In the genomic region with DNA sequence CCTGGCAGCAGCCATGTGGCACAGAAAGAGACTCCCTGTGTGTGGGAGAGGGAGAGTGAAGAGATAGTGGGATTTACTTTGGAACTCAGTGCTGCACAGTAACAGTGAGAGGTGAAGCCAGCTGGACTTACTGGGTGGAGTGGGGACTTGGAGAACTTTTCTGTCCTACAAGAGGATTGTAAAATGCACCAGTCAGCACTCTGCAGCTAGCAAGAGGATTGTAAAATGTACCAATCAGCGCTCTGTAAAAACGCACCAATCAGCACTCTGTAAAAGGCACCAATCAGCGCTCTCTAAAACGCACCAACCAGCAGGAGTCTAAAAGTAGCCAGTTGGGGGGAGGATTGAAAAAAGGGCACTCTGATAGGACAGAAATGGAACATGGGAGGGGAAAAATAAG, we compare ENCODE assay signal across 30 cellular contexts.
"Had no signal": no experiment of that assay in that cellular context is flagged by ENCODE, and none has a peak within 500 bp of the region (broad histone marks: within the 10 kb centered on the region; RNA-seq: fewer than 3 reads in every experiment).

No MANE protein-coding gene starts in this region.

- H3K27ac Mint-ChIP-seq: mesothelial cell of epicardium; naive B cell; natural killer cell; nephron progenitor cell; neural progenitor cell; progenitor cell of endocrine pancreas; stimulated activated effector memory CD8-positive, alpha-beta T cell treated with anti-CD3 and anti-CD28 coated beads, Interleukin-12 subunit alpha, Interleukin-12 subunit beta, amount 100 ng/mL, for 72 hours; stimulated activated naive CD8-positive, alpha-beta T cell treated with anti-CD3 and anti-CD28 coated beads, Interleukin-15, Interleukin-2, amounts not matched to agents 100 ng/mL and 50 ng/mL, for 24 hours had no signal

- H3K36me3 ChIP-seq: left lung, lower lobe of right lung, neural progenitor cell, neutrophil, ovary, right atrium auricular region, spleen, suprapubic skin, thoracic aorta, tibial artery, upper lobe of right lung had no signal

- FAIRE-seq: keratinocyte, small intestine, urothelium cell line had no signal

- H3K36me3 Mint-ChIP-seq: naive B cell; natural killer cell; neural progenitor cell; stimulated activated effector memory CD8-positive, alpha-beta T cell treated with anti-CD3 and anti-CD28 coated beads, Interleukin-12 subunit alpha, Interleukin-12 subunit beta, amount 100 ng/mL, for 72 hours had no signal

- H3K4me2 ChIP-seq: neural progenitor cell had no signal

- H3K4me3 Mint-ChIP-seq: mesothelial cell of epicardium; naive B cell; natural killer cell; nephron progenitor cell; neural progenitor cell; stimulated activated effector memory CD8-positive, alpha-beta T cell treated with anti-CD3 and anti-CD28 coated beads, Interleukin-12 subunit alpha, Interleukin-12 subunit beta, amount 100 ng/mL, for 72 hours; stimulated activated naive CD8-positive, alpha-beta T cell treated with anti-CD3 and anti-CD28 coated beads, Interleukin-15, Interleukin-2, amounts not matched to agents 100 ng/mL and 50 ng/mL, for 24 hours had no signal

- H3K9me3 ChIP-seq: lower lobe of right lung, neutrophil, ovary, suprapubic skin, thoracic aorta, upper lobe of right lung had no signal

- H3K27ac ChIP-seq: left lung, lower lobe of right lung, neural progenitor cell, neutrophil, ovary, right atrium auricular region, spleen, suprapubic skin, thoracic aorta, tibial artery, upper lobe of right lung had no signal

- DNase-seq: hippocampal formation; left colon; left lung; lower lobe of right lung; mammary epithelial cell; mesendoderm; naive B cell; natural killer cell; nephron progenitor cell; occipital lobe; ovary; small intestine; spleen; stimulated activated CD4-positive, alpha-beta T cell treated with anti-CD3 and anti-CD28 coated beads, Interleukin-4, amount 100 ng/mL, for 24 hours; stimulated activated naive CD4-positive, alpha-beta T cell; tibial artery; trophoblast cell; upper lobe of right lung had no signal

- H3K4me1 Mint-ChIP-seq: naive B cell; natural killer cell; nephron progenitor cell; neural progenitor cell; stimulated activated effector memory CD8-positive, alpha-beta T cell treated with anti-CD3 and anti-CD28 coated beads, Interleukin-12 subunit alpha, Interleukin-12 subunit beta, amount 100 ng/mL, for 72 hours had no signal

- ATAC-seq: left colon; left lung; lower lobe of right lung; natural killer cell; sciatic nerve; stimulated activated effector memory CD8-positive, alpha-beta T cell treated with anti-CD3 and anti-CD28 coated beads, Interleukin-12 subunit alpha, Interleukin-12 subunit beta, amount 100 ng/mL, for 72 hours; upper lobe of right lung had no signal

- H3K9me3 Mint-ChIP-seq: stimulated activated naive CD8-positive, alpha-beta T cell treated with anti-CD3 and anti-CD28 coated beads, Interleukin-15, Interleukin-2, amounts not matched to agents 100 ng/mL and 50 ng/mL, for 24 hours had no signal

- H2AFZ ChIP-seq: neural progenitor cell had no signal

- H3K9ac ChIP-seq: neural progenitor cell had no signal

- H3K27me3 ChIP-seq: left lung, neural progenitor cell, neutrophil, ovary, right atrium auricular region, spleen, suprapubic skin, tibial artery, upper lobe of right lung had no signal

- H3K27me3 Mint-ChIP-seq: naive B cell; progenitor cell of endocrine pancreas; stimulated activated naive CD8-positive, alpha-beta T cell treated with anti-CD3 and anti-CD28 coated beads, Interleukin-15, Interleukin-2, amounts not matched to agents 100 ng/mL and 50 ng/mL, for 24 hours had no signal

- H3K4me1 ChIP-seq: left lung, lower lobe of right lung, neural progenitor cell, right atrium auricular region, spleen, suprapubic skin, tibial artery, upper lobe of right lung had no signal

- H3K4me3 ChIP-seq: left lung, lower lobe of right lung, neural progenitor cell, ovary, right atrium auricular region, spleen, suprapubic skin, thoracic aorta, tibial artery, upper lobe of right lung had no signal
